Comparison of ENCODE assay signal across 8 cellular contexts in genomic region chr6:39137235-39137634, GRCh38. TPM values are rescaled to one million over a fixed set of nuclear protein-coding genes. Genes with fewer than 3 reads are reported as not detected.
DNase-seq lines count a peak whose midpoint lies in the region; ATAC-seq and TF ChIP-seq lines count a peak whose summit lies in the region.

No MANE protein-coding gene starts in this region.

- H3K9me3 ChIP-seq in gastroesophageal sphincter: peaks cover 0 to 16% (median 0%) of the 10 kb centered on the region in 3 donors

- no peak for ATAC-seq in gastroesophageal sphincter

- no peaks in the 10 kb centered on the region for H3K4me1 ChIP-seq in gastroesophageal sphincter

- TF ChIP-seq EP300 in gastroesophageal sphincter (IDR thresholded peaks at IDR 0.05): no peak

- in situ Hi-C loops in T47D (cut with HindIII; ENCODE audit: low pct_unique_long_range_greater_than_20kb, low sequenced_read_pairs): no loop called here

- peaks cover 46% of the 10 kb centered on the region for H3K27me3 ChIP-seq in gastroesophageal sphincter

- WGBS in gastroesophageal sphincter (ENCODE audit: low coverage in 1 of 2), 2 donors: 0 to 19% methylated on average over 1 to 2 of the region's 2 CpGs

- no peak overlapping the region for H3K4me3 ChIP-seq in gastroesophageal sphincter

- H3K27ac ChIP-seq in gastroesophageal sphincter (no peak overlapping the region), caudate nucleus (ENCODE audit: low read depth, low read length) (no peak overlapping the region)

- TF ChIP-seq CTCF in gastroesophageal sphincter (IDR thresholded peaks at IDR 0.05): no peak

- no peaks in the 10 kb centered on the region for H3K36me3 ChIP-seq in gastroesophageal sphincter

- DNase-seq in GM03348 (ENCODE audit: low spot score) (peak; percentile 25), MV-4-11 (lab: John Stamatoyannopoulos, UW) (peak; percentile 34), T47D (ENCODE audit: low read depth in 1 of 2, low spot score in 1 of 2) (peak; percentile 11 to 81), myocyte (ENCODE audit: low read depth) (peak; percentile 47), NCI-H510A (lab: John Stamatoyannopoulos, UW) (no peak), hypothalamus (lab: John Stamatoyannopoulos, UW) (no peak), caudate nucleus (lab: John Stamatoyannopoulos, UW) (no peak)

- TF ChIP-seq POLR2A in gastroesophageal sphincter (IDR thresholded peaks at IDR 0.05): no peak

RNA-seq across cellular contexts. Expression of gene SAYSD1, which starts 22.2 kb away (rescaled TPM):
- total RNA-seq in myocyte (15.2 and 16.1 TPM in 2 replicates), gastroesophageal sphincter (10 to 100 TPM; 16.4 to 23.2 (median 20.7) TPM)
- 10.8 TPM for polyA plus RNA-seq in myocyte (2012)

Comparison
In these comparisons a context has a peak if more than half of its experiments do, and no peak if none do; other contexts are left out.
1. DNase-seq: peak in GM03348 (single experiment), MV-4-11 (single experiment), T47D (2 of 2) and myocyte (single experiment); none in NCI-H510A (single experiment), hypothalamus (0 of 51) and caudate nucleus (0 of 61).